1 cellular context compared by ENCODE assay signal in the genomic region with DNA sequence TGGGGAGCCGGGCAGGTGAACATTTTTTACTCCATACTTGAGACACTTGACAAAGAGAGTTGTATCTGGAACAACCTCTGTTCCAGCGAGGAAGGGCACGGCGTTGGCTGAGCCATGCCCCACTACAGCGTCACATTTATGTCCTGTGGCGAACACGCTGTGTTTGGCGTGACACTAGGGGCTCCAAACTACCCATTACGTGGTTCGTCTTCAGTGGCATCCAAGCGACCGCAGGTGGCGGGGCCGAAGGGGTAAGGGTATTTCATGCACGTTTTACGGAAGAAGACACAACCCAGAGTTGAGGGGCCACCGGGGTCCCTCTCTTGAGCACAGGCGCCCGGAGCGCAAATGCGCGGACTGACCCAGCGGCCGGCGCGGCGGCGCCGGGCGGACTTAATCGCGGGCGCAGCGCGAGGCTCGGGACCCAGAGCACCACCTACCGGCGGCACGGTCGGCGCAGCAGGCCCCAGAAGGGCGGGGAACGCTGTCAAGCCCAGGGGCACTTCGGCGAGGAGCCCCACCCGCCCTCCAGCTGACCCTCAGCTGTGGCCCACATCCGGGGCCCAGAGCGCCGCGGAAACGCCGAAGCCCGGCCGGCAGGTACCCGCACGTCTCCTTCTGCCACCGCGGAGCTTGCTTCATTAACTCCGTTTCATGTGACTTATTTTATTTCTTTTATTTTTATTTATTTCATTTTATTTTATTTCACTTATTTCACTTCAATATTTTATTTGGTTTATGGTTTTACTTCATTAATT.
TF ChIP-seq lines count a peak whose summit lies in the region.

No MANE protein-coding gene starts in this region.

TF ChIP-seq in K562, 482 proteins besides CTCF, POLR2A, EP300 and RAD21 (continued from another document and continues in another):
- no peak for TF ChIP-seq NONO (IDR thresholded peaks at IDR 0.05; ENCODE audit: low read depth in 2 of 2, low read length in 1 of 2)
- TF ChIP-seq NCOA6 (IDR thresholded peaks at IDR 0.05) = no peak
- TF ChIP-seq POLR2AphosphoS5 (IDR thresholded peaks at IDR 0.05; ENCODE audit: control insufficient read depth, insufficient read depth, low read depth, low read length) = no peak
- peak in 1 of 2 experiments; percentile 41; a peak in 1 of 4 replicates for TF ChIP-seq RCOR1 (IDR thresholded peaks at IDR 0.05; ENCODE audit: borderline replicate concordance in 1 of 2, low read depth in 2 of 2, low read length in 2 of 2)
- TF ChIP-seq, protein P1, sequence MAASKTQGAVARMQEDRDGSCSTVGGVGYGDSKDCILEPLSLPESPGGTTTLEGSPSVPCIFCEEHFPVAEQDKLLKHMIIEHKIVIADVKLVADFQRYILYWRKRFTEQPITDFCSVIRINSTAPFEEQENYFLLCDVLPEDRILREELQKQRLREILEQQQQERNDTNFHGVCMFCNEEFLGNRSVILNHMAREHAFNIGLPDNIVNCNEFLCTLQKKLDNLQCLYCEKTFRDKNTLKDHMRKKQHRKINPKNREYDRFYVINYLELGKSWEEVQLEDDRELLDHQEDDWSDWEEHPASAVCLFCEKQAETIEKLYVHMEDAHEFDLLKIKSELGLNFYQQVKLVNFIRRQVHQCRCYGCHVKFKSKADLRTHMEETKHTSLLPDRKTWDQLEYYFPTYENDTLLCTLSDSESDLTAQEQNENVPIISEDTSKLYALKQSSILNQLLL (CRISPR knock-in tag; IDR thresholded peaks at IDR 0.05; ENCODE audit: borderline replicate concordance) = no peak
- no peak for TF ChIP-seq TCF7L2 (IDR thresholded peaks at IDR 0.05; ENCODE audit: low read depth, low read length)
- TF ChIP-seq, protein P2, sequence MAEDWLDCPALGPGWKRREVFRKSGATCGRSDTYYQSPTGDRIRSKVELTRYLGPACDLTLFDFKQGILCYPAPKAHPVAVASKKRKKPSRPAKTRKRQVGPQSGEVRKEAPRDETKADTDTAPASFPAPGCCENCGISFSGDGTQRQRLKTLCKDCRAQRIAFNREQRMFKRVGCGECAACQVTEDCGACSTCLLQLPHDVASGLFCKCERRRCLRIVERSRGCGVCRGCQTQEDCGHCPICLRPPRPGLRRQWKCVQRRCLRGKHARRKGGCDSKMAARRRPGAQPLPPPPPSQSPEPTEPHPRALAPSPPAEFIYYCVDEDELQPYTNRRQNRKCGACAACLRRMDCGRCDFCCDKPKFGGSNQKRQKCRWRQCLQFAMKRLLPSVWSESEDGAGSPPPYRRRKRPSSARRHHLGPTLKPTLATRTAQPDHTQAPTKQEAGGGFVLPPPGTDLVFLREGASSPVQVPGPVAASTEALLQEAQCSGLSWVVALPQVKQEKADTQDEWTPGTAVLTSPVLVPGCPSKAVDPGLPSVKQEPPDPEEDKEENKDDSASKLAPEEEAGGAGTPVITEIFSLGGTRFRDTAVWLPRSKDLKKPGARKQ (CRISPR knock-in tag; IDR thresholded peaks at IDR 0.05) = no peak
- no peak for TF ChIP-seq HMG20A (CRISPR knock-in tag; conservative IDR thresholded peaks at IDR 0.05)
- TF ChIP-seq, protein P3, sequence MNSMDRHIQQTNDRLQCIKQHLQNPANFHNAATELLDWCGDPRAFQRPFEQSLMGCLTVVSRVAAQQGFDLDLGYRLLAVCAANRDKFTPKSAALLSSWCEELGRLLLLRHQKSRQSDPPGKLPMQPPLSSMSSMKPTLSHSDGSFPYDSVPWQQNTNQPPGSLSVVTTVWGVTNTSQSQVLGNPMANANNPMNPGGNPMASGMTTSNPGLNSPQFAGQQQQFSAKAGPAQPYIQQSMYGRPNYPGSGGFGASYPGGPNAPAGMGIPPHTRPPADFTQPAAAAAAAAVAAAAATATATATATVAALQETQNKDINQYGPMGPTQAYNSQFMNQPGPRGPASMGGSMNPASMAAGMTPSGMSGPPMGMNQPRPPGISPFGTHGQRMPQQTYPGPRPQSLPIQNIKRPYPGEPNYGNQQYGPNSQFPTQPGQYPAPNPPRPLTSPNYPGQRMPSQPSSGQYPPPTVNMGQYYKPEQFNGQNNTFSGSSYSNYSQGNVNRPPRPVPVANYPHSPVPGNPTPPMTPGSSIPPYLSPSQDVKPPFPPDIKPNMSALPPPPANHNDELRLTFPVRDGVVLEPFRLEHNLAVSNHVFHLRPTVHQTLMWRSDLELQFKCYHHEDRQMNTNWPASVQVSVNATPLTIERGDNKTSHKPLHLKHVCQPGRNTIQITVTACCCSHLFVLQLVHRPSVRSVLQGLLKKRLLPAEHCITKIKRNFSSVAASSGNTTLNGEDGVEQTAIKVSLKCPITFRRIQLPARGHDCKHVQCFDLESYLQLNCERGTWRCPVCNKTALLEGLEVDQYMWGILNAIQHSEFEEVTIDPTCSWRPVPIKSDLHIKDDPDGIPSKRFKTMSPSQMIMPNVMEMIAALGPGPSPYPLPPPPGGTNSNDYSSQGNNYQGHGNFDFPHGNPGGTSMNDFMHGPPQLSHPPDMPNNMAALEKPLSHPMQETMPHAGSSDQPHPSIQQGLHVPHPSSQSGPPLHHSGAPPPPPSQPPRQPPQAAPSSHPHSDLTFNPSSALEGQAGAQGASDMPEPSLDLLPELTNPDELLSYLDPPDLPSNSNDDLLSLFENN (IDR thresholded peaks at IDR 0.05; ENCODE audit: low read depth in 2 of 2, low read length in 2 of 2) = no peak
- TF ChIP-seq, protein P4, sequence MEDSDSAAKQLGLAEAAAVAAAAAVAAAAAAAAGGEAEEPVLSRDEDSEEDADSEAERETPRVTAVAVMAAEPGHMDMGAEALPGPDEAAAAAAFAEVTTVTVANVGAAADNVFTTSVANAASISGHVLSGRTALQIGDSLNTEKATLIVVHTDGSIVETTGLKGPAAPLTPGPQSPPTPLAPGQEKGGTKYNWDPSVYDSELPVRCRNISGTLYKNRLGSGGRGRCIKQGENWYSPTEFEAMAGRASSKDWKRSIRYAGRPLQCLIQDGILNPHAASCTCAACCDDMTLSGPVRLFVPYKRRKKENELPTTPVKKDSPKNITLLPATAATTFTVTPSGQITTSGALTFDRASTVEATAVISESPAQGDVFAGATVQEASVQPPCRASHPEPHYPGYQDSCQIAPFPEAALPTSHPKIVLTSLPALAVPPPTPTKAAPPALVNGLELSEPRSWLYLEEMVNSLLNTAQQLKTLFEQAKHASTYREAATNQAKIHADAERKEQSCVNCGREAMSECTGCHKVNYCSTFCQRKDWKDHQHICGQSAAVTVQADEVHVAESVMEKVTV (CRISPR knock-in tag; IDR thresholded peaks at IDR 0.05) = no peak
- TF ChIP-seq PTBP1 (IDR thresholded peaks at IDR 0.05; ENCODE audit: low read depth, low read length) = no peak
- TF ChIP-seq ARNT (IDR thresholded peaks at IDR 0.05) = no peak
- TF ChIP-seq, protein P5, sequence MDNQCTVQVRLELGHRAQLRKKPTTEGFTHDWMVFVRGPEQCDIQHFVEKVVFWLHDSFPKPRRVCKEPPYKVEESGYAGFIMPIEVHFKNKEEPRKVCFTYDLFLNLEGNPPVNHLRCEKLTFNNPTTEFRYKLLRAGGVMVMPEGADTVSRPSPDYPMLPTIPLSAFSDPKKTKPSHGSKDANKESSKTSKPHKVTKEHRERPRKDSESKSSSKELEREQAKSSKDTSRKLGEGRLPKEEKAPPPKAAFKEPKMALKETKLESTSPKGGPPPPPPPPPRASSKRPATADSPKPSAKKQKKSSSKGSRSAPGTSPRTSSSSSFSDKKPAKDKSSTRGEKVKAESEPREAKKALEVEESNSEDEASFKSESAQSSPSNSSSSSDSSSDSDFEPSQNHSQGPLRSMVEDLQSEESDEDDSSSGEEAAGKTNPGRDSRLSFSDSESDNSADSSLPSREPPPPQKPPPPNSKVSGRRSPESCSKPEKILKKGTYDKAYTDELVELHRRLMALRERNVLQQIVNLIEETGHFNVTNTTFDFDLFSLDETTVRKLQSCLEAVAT (IDR thresholded peaks at IDR 0.05) = no peak
- TF ChIP-seq, protein P6, sequence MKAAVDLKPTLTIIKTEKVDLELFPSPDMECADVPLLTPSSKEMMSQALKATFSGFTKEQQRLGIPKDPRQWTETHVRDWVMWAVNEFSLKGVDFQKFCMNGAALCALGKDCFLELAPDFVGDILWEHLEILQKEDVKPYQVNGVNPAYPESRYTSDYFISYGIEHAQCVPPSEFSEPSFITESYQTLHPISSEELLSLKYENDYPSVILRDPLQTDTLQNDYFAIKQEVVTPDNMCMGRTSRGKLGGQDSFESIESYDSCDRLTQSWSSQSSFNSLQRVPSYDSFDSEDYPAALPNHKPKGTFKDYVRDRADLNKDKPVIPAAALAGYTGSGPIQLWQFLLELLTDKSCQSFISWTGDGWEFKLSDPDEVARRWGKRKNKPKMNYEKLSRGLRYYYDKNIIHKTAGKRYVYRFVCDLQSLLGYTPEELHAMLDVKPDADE (conservative IDR thresholded peaks at IDR 0.05; ENCODE audit: control insufficient read depth, low read depth, low read length) = peak; percentile 79
- TF ChIP-seq, protein P7, sequence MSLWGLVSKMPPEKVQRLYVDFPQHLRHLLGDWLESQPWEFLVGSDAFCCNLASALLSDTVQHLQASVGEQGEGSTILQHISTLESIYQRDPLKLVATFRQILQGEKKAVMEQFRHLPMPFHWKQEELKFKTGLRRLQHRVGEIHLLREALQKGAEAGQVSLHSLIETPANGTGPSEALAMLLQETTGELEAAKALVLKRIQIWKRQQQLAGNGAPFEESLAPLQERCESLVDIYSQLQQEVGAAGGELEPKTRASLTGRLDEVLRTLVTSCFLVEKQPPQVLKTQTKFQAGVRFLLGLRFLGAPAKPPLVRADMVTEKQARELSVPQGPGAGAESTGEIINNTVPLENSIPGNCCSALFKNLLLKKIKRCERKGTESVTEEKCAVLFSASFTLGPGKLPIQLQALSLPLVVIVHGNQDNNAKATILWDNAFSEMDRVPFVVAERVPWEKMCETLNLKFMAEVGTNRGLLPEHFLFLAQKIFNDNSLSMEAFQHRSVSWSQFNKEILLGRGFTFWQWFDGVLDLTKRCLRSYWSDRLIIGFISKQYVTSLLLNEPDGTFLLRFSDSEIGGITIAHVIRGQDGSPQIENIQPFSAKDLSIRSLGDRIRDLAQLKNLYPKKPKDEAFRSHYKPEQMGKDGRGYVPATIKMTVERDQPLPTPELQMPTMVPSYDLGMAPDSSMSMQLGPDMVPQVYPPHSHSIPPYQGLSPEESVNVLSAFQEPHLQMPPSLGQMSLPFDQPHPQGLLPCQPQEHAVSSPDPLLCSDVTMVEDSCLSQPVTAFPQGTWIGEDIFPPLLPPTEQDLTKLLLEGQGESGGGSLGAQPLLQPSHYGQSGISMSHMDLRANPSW (CRISPR knock-in tag; IDR thresholded peaks at IDR 0.05) = 0 out of 2 replicates have a peak, but pooled peaks have one; percentile 44
- peak; percentile 64 for TF ChIP-seq BHLHE40 (IDR thresholded peaks at IDR 0.05; ENCODE audit: low read length)
- TF ChIP-seq CHD1 (IDR thresholded peaks at IDR 0.05; ENCODE audit: low read length) = no peak
- no peak for TF ChIP-seq ZNF239 (CRISPR knock-in tag; IDR thresholded peaks at IDR 0.05)
- no peak for TF ChIP-seq CEBPB (tag; IDR thresholded peaks at IDR 0.05)
- TF ChIP-seq DPF2 (IDR thresholded peaks at IDR 0.05) = no peak
- no peak; the same call in 1 of the 2 replicates for TF ChIP-seq LCOR (CRISPR knock-in tag; IDR thresholded peaks at IDR 0.05)
- TF ChIP-seq NR2C2 (CRISPR knock-in tag; IDR thresholded peaks at IDR 0.05) = peak; percentile 33; the same call in 1 of the 2 replicates
- TF ChIP-seq NR2C2 (tag; IDR thresholded peaks at IDR 0.05) = no peak
- 0 out of 2 replicates have a peak, but pooled peaks have one; percentile 50 for TF ChIP-seq GTF2F1 (IDR thresholded peaks at IDR 0.05; ENCODE audit: low read depth, low read length)
- no peak for TF ChIP-seq MEF2D (tag; conservative IDR thresholded peaks at IDR 0.05; ENCODE audit: low read depth)
- TF ChIP-seq, protein P8, sequence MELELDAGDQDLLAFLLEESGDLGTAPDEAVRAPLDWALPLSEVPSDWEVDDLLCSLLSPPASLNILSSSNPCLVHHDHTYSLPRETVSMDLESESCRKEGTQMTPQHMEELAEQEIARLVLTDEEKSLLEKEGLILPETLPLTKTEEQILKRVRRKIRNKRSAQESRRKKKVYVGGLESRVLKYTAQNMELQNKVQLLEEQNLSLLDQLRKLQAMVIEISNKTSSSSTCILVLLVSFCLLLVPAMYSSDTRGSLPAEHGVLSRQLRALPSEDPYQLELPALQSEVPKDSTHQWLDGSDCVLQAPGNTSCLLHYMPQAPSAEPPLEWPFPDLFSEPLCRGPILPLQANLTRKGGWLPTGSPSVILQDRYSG (tag; conservative IDR thresholded peaks at IDR 0.05; ENCODE audit: low read depth) = no peak
- TF ChIP-seq FOXJ3 (CRISPR knock-in tag; IDR thresholded peaks at IDR 0.05) = no peak
- TF ChIP-seq FUS (optimal IDR thresholded peaks at IDR 0.05; ENCODE audit: low read depth, low read length) = peak; percentile 66
- peak; percentile 32 for TF ChIP-seq PRPF4 (IDR thresholded peaks at IDR 0.05; ENCODE audit: insufficient read depth, low read depth, low read length, poor library complexity, severe bottlenecking)
- peak; percentile 41 for TF ChIP-seq RBM25 (IDR thresholded peaks at IDR 0.05; ENCODE audit: low read depth, low read length, severe bottlenecking)
- no peak for TF ChIP-seq ZNF584 (CRISPR knock-in tag; IDR thresholded peaks at IDR 0.05; ENCODE audit: low read depth)
- TF ChIP-seq NFXL1 (CRISPR knock-in tag; IDR thresholded peaks at IDR 0.05) = no peak
- no peak for TF ChIP-seq ZNF507 (tag; conservative IDR thresholded peaks at IDR 0.05)
- TF ChIP-seq SMAD4 (CRISPR knock-in tag; conservative IDR thresholded peaks at IDR 0.05) = peak; percentile 84
- TF ChIP-seq TAF15 (IDR thresholded peaks at IDR 0.05; ENCODE audit: low read depth, low read length) = no peak
- TF ChIP-seq, protein P9, sequence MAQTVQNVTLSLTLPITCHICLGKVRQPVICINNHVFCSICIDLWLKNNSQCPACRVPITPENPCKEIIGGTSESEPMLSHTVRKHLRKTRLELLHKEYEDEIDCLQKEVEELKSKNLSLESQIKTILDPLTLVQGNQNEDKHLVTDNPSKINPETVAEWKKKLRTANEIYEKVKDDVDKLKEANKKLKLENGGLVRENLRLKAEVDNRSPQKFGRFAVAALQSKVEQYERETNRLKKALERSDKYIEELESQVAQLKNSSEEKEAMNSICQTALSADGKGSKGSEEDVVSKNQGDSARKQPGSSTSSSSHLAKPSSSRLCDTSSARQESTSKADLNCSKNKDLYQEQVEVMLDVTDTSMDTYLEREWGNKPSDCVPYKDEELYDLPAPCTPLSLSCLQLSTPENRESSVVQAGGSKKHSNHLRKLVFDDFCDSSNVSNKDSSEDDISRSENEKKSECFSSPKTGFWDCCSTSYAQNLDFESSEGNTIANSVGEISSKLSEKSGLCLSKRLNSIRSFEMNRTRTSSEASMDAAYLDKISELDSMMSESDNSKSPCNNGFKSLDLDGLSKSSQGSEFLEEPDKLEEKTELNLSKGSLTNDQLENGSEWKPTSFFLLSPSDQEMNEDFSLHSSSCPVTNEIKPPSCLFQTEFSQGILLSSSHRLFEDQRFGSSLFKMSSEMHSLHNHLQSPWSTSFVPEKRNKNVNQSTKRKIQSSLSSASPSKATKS (CRISPR knock-in tag; IDR thresholded peaks at IDR 0.05) = no peak
- TF ChIP-seq SIX5 (IDR thresholded peaks at IDR 0.05; ENCODE audit: borderline replicate concordance in 1 of 2, insufficient read depth in 1 of 2, low read depth in 1 of 2, low read length in 2 of 2) = no peak
- peak; percentile 58 for TF ChIP-seq RBM22 (IDR thresholded peaks at IDR 0.05; ENCODE audit: low read depth, low read length, poor library complexity, severe bottlenecking)
- peak; percentile 93 for TF ChIP-seq CCNT2 (IDR thresholded peaks at IDR 0.05; ENCODE audit: borderline replicate concordance, extremely low read depth, insufficient read length, low read depth, low read length)
- no peak for TF ChIP-seq RFX7 (CRISPR knock-in tag; IDR thresholded peaks at IDR 0.05)
- TF ChIP-seq MCM5 (IDR thresholded peaks at IDR 0.05; ENCODE audit: low read depth) = no peak
